ENCODE assay signal across 13 cellular contexts in genomic region chr11:64642876-64643257, GRCh38. TPM values are rescaled to one million over a fixed set of nuclear protein-coding genes. Genes with fewer than 3 reads are reported as not detected.
A peak's percentile ranks its signal among the peaks of the same experiment; 100 is the strongest.
DNase-seq lines count a peak whose midpoint lies in the region; ATAC-seq, FAIRE-seq and TF ChIP-seq lines count a peak whose summit lies in the region.
"Had no signal": no experiment of that assay in that cellular context is flagged by ENCODE, and none has a peak within 500 bp of the region (broad histone marks: within the 10 kb centered on the region; RNA-seq: fewer than 3 reads in every experiment).

No MANE protein-coding gene starts in this region.

- no peaks in the 10 kb centered on the region for H3K9me3 ChIP-seq in ectodermal cell (ENCODE audit: control insufficient read depth, low read length)
- no peaks in the 10 kb centered on the region for H3K9me3 ChIP-seq in neural cell (ENCODE audit: low read length)
- H3K9me3 ChIP-seq in transverse colon = no peaks in the 10 kb centered on the region

- peaks cover 32% of the 10 kb centered on the region for H3K79me2 ChIP-seq in neural cell (replicated peaks; ENCODE audit: insufficient read depth, low read length)

- DNase-seq in NCI-H1417 (lab: John Stamatoyannopoulos, UW) (peak in 2 of 3 experiments; percentile 64 to 78), NCI-H1417 treated with DMSO at 0.1 percent for 48 hours (lab: John Stamatoyannopoulos, UW) (no peak), transverse colon (no peak), GM12892 (ENCODE audit: insufficient read length) (no peak), epidermal melanocyte (ENCODE audit: insufficient read length, low spot score) (no peak)
- DNase-seq: GOT3, NCI-H2029 had no signal

- H3K9ac ChIP-seq in neural cell (ENCODE audit: low read length) = peak overlapping the region; percentile 86

- H4K20me1 ChIP-seq in neural cell (ENCODE audit: insufficient read depth) = no peaks in the 10 kb centered on the region

- H3K27ac ChIP-seq in ectodermal cell (ENCODE audit: insufficient read depth, low read depth, low read length, poor library complexity, severe bottlenecking) (no peak overlapping the region), neural cell (ENCODE audit: low read length) (peak overlapping the region; percentile 43), transverse colon (peak overlapping the region in 2 of 4 donors; percentile 40 to 68)
- H3K27ac ChIP-seq: 22Rv1 had no signal

- H3K4me3 ChIP-seq in ectodermal cell (ENCODE audit: insufficient read depth, low read depth, low read length) (peak overlapping the region; percentile 42), neural cell (ENCODE audit: low read length) (peak overlapping the region; percentile 89), transverse colon (peak overlapping the region; percentile 21 to 49 (median 41))

- peak overlapping the region; percentile 50 for H3K4me2 ChIP-seq in neural cell (ENCODE audit: low read length)

- no peaks in the 10 kb centered on the region for H3K9me2 ChIP-seq in neural cell (ENCODE audit: insufficient read depth, low read length)

- intact Hi-C loops in transverse colon (cut with DNase I; ENCODE audit: low total_unique reads) = no loop called here

- H3K36me3 ChIP-seq in ectodermal cell (ENCODE audit: control insufficient read depth, insufficient read depth, low read length) (no peaks in the 10 kb centered on the region), neural cell (ENCODE audit: insufficient read depth, low read length) (no peaks in the 10 kb centered on the region), transverse colon (no peaks in the 10 kb centered on the region)

- H3K27me3 ChIP-seq in ectodermal cell (ENCODE audit: control insufficient read depth, insufficient read depth, low read length, poor library complexity, severe bottlenecking) (peaks cover 64% of the 10 kb centered on the region), neural cell (ENCODE audit: insufficient read depth, low read depth, low read length) (no peaks in the 10 kb centered on the region), transverse colon (peaks cover 65% of the 10 kb centered on the region)

- H3K4me1 ChIP-seq in ectodermal cell (ENCODE audit: control insufficient read depth, insufficient read depth, low read length) (peaks cover 22% of the 10 kb centered on the region), transverse colon (peaks cover 0 to 23% (median 13%) of the 10 kb centered on the region in 4 donors)

- H3F3A ChIP-seq in neural cell (ENCODE audit: insufficient read depth, low read length, poor library complexity, severe bottlenecking) = no peaks in the 10 kb centered on the region

- no peak for TF ChIP-seq CTCF in neural cell (IDR thresholded peaks at IDR 0.05; ENCODE audit: poor library complexity, severe bottlenecking)
- no peak for TF ChIP-seq CTCF in transverse colon (IDR thresholded peaks at IDR 0.05)

- no peak overlapping the region for H2AFZ ChIP-seq in neural cell (ENCODE audit: low read depth, low read length)

- no peak for FAIRE-seq in GM12892 (lab: Jason Lieb, UNC)

- TF ChIP-seq RAD21 in neural cell (conservative IDR thresholded peaks at IDR 0.05) = no peak

- 1% methylated on average over 35 of the region's 35 CpGs for WGBS in ectodermal cell, 2 experiments
- 3% methylated on average over 35 of the region's 35 CpGs; no CpG with 5 or more reads in 1 of the 2 donors for WGBS in transverse colon (ENCODE audit: low coverage in 1 of 2), 2 donors

- ATAC-seq in activated CD4-positive, CD25-positive, alpha-beta regulatory T cell treated with anti-CD3 and anti-CD28 coated beads, Interleukin-2, amount 50 U/mL, for 24 hours = no peak

- in situ Hi-C loops in transverse colon (cut with MboI; ENCODE audit: low pct_ligation_motif_present in 1 of 4, low pct_unique_long_range_greater_than_20kb in 1 of 4, low sequenced_read_pairs in 3 of 4) = no loop called here

- TF ChIP-seq POLR2A in transverse colon (IDR thresholded peaks at IDR 0.05) = no peak
- TF ChIP-seq POLR2A in GM12892 (IDR thresholded peaks at IDR 0.05; ENCODE audit: low read depth, low read length) = no peak

- TF ChIP-seq EP300 in neural cell (conservative IDR thresholded peaks at IDR 0.05; ENCODE audit: poor library complexity, severe bottlenecking) = no peak
- no peak for TF ChIP-seq EP300 in transverse colon (IDR thresholded peaks at IDR 0.05; ENCODE audit: low read depth)

TF ChIP-seq in neural cell, 6 proteins besides CTCF, POLR2A, EP300 and RAD21:
- TF ChIP-seq EZH2 (IDR thresholded peaks at IDR 0.05; ENCODE audit: borderline replicate concordance, insufficient read depth, low read length, poor library complexity, severe bottlenecking) (no peak), MXI1 (conservative IDR thresholded peaks at IDR 0.05; ENCODE audit: poor library complexity, severe bottlenecking) (no peak), SMC3 (conservative IDR thresholded peaks at IDR 0.05; ENCODE audit: poor library complexity) (no peak), TAF1 (IDR thresholded peaks at IDR 0.05; ENCODE audit: low read depth) (no peak), POLR2AphosphoS5 (IDR thresholded peaks at IDR 0.05) (no peak)
- TF ChIP-seq, protein P1, sequence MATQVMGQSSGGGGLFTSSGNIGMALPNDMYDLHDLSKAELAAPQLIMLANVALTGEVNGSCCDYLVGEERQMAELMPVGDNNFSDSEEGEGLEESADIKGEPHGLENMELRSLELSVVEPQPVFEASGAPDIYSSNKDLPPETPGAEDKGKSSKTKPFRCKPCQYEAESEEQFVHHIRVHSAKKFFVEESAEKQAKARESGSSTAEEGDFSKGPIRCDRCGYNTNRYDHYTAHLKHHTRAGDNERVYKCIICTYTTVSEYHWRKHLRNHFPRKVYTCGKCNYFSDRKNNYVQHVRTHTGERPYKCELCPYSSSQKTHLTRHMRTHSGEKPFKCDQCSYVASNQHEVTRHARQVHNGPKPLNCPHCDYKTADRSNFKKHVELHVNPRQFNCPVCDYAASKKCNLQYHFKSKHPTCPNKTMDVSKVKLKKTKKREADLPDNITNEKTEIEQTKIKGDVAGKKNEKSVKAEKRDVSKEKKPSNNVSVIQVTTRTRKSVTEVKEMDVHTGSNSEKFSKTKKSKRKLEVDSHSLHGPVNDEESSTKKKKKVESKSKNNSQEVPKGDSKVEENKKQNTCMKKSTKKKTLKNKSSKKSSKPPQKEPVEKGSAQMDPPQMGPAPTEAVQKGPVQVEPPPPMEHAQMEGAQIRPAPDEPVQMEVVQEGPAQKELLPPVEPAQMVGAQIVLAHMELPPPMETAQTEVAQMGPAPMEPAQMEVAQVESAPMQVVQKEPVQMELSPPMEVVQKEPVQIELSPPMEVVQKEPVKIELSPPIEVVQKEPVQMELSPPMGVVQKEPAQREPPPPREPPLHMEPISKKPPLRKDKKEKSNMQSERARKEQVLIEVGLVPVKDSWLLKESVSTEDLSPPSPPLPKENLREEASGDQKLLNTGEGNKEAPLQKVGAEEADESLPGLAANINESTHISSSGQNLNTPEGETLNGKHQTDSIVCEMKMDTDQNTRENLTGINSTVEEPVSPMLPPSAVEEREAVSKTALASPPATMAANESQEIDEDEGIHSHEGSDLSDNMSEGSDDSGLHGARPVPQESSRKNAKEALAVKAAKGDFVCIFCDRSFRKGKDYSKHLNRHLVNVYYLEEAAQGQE (IDR thresholded peaks at IDR 0.05; ENCODE audit: borderline replicate concordance) = no peak

RNA-seq across cellular contexts. Expression of gene SLC22A12, which starts 51.8 kb away (rescaled TPM):
- not detected for polyA plus RNA-seq in ectodermal cell (2013, experiment 1 of 4)
- polyA plus RNA-seq in ectodermal cell (2013, experiment 2 of 4) = not detected
- polyA plus RNA-seq in ectodermal cell (2013, experiment 3 of 4) = not detected
- not detected for polyA plus RNA-seq in ectodermal cell (2013, experiment 4 of 4)
- polyA plus RNA-seq in neural cell = not detected in 2 replicates
- not detected in 2 replicates for polyA minus RNA-seq in neural cell
- not detected for total RNA-seq in transverse colon
- not detected for polyA plus RNA-seq in GM12892 (2012; ENCODE audit: missing spikeins)
- total RNA-seq: mononuclear cell had no signal
- polyA plus RNA-seq: esophagus had no signal

Comparison
In these comparisons a context has a peak if more than half of its experiments do, and no peak if none do; other contexts are left out.
1. DNase-seq: peak in NCI-H1417 (2 of 3); none in NCI-H1417 treated with DMSO at 0.1 percent for 48 hours (single experiment), transverse colon (single experiment), GM12892 (single experiment) and epidermal melanocyte (single experiment).
2. Peak in every context shown above with its lines, with median percentiles within 50 percentile points of each other: H3K4me3 ChIP-seq.